ENCODE assay signal across 8 cellular contexts in the genomic region with DNA sequence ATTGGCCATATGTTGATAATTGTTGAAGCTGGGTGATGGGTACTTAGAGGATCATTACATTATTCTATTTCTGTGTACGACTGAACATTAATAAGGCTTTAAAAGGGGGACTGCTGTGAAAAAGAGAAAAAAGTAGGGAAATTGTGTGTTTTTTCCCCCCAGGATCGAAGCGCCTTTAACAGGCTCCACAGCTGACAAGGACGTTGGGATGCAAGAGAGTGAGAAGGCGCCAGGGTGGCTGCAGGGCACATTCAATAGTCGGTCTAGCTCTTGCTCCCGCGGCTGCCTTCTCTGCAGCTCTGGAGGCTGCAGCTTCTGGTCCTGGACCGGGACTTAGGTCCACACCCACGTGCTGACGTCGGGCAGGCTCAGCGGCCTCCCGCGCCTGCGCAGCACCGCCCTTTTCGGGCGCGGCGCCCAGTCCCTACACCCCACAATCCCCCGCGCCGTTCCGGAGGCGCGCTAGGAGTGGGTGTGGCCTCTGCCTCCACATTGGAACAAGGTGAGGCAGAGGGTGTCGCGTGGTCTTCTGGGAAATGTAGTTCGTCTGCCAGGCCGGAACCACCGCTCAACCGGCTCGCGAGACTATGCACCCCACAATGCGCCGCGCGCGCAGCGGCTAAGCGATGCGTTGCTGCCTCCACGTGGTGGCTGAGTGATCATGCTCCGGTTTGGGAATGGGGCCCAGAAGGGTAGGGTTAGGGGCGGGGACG. TPM values are rescaled to one million over a fixed set of nuclear protein-coding genes. Genes with fewer than 3 reads are reported as not detected.
DNase-seq lines count a peak whose midpoint lies in the region; ATAC-seq and TF ChIP-seq lines count a peak whose summit lies in the region.

No MANE protein-coding gene starts in this region.

- H3K27me3 ChIP-seq in IMR-90 (ENCODE audit: control insufficient read depth, insufficient read depth, low read length) = no peaks in the 10 kb centered on the region
- no peaks in the 10 kb centered on the region for H3K27me3 ChIP-seq in mucosa of rectum (ENCODE audit: control insufficient read depth in 2 of 2, insufficient read depth in 2 of 2, low read length in 2 of 2)

- peak overlapping the region; percentile 51; the same call in 1 of the 2 replicates for H4K5ac ChIP-seq in IMR-90 (ENCODE audit: low read depth, low read length)

- no peaks in the 10 kb centered on the region for H3K79me2 ChIP-seq in OCI-LY7 (ENCODE audit: insufficient read depth, low read depth, low read length)

- H2AK5ac ChIP-seq in IMR-90 (ENCODE audit: low read depth, low read length) = no peak overlapping the region

- TF ChIP-seq RAD21 in IMR-90 (IDR thresholded peaks at IDR 0.05; ENCODE audit: low read length) = peak; percentile 100

- TF ChIP-seq POLR2A in IMR-90 (IDR thresholded peaks at IDR 0.05; ENCODE audit: low read depth, low read length) = peak; percentile 80

- POLR2A ChIA-PET in IMR-90 (lab: Charles Lee; ENCODE audit: unreplicated experiment) (interaction anchor here (0.6 kb wide), 1 partner anchor 11 kb away, joined by 3 read pairs; no protein-coding TSS in a partner anchor), OCI-LY7 (lab: Charles Lee) (interaction anchor here (0.6 to 1.0 kb wide), 5 partner anchors 15 to 247 kb away, joined by 3 to 8 read pairs (median 3); no protein-coding TSS in a partner anchor)

- H3K9me3 ChIP-seq in IMR-90 (ENCODE audit: control insufficient read depth, insufficient read depth, low read length) (no peaks in the 10 kb centered on the region), OCI-LY7 (ENCODE audit: low read length) (no peaks in the 10 kb centered on the region), mucosa of rectum (ENCODE audit: control insufficient read depth in 2 of 2, low read length in 2 of 2) (no peaks in the 10 kb centered on the region)

- H3K9ac ChIP-seq in IMR-90 (ENCODE audit: low read depth, low read length) = peak overlapping the region; percentile 72
- peak overlapping the region; percentile 63 to 75 for H3K9ac ChIP-seq in mucosa of rectum (ENCODE audit: low read depth in 1 of 2, low read length in 2 of 2)

- dilution Hi-C loops in IMR-90 (cut with HindIII; ENCODE audit: low sequenced_read_pairs, unreplicated experiment) = no loop called here

- no peak overlapping the region for H3K18ac ChIP-seq in IMR-90 (ENCODE audit: low read depth, low read length)

- H3K4me2 ChIP-seq in IMR-90 (ENCODE audit: low read depth, low read length) (peak overlapping the region; percentile 83), OCI-LY7 (ENCODE audit: low read length) (peak overlapping the region; percentile 91)

- H2BK120ac ChIP-seq in IMR-90 (ENCODE audit: low read depth, low read length) = no peak overlapping the region

- H3K27ac ChIP-seq in IMR-90 (ENCODE audit: insufficient read depth, low read length) (peak overlapping the region; percentile 44), OCI-LY7 (ENCODE audit: low read depth, low read length, poor library complexity, severe bottlenecking) (peak overlapping the region; percentile 61), mucosa of rectum (ENCODE audit: low read depth in 2 of 2, low read length in 2 of 2) (peak overlapping the region; percentile 36 to 83)

- DNase-seq in DMS153 treated with DMSO at 0.1 percent for 48 hours (lab: John Stamatoyannopoulos, UW; ENCODE audit: unreplicated experiment) (peak; percentile 98), IMR-90 (peak; percentile 99), OCI-LY7 (ENCODE audit: low spot score) (peak; percentile 100), activated T-cell treated with anti-CD3 and anti-CD28 coated beads for 48 hours (ENCODE audit: low read depth) (peak; percentile 100), epithelial cell of proximal tubule (ENCODE audit: low read depth) (peak; percentile 84)
- peak; percentile 98 for DNase-seq in stimulated activated CD8-positive, alpha-beta memory T cell treated with anti-CD3 and anti-CD28 coated beads, Interleukin-4, amount 100 ng/mL, for 48 hours

- H2AFZ ChIP-seq in IMR-90 (replicated peaks; ENCODE audit: low read length, poor library complexity) (peak overlapping the region; percentile 93), OCI-LY7 (ENCODE audit: low read length) (peak overlapping the region; percentile 72)

- TF ChIP-seq CTCF in IMR-90 (conservative IDR thresholded peaks at IDR 0.05; ENCODE audit: low read depth, low read length) (peak; percentile 99), OCI-LY7 (conservative IDR thresholded peaks at IDR 0.05; ENCODE audit: low read length) (peak; percentile 95), epithelial cell of proximal tubule (conservative IDR thresholded peaks at IDR 0.05; ENCODE audit: low read depth, low read length) (peak; percentile 94)

- peaks cover 4% of the 10 kb centered on the region; the same call in 1 of the 2 replicates for H3K4me1 ChIP-seq in IMR-90 (ENCODE audit: control insufficient read depth, insufficient read depth, low read length)
- peaks cover 12% of the 10 kb centered on the region for H3K4me1 ChIP-seq in OCI-LY7 (ENCODE audit: insufficient read depth, low read length, poor library complexity, severe bottlenecking)
- H3K4me1 ChIP-seq in mucosa of rectum (ENCODE audit: control insufficient read depth in 2 of 2, insufficient read depth in 2 of 2, low read length in 2 of 2) = peaks cover 8 to 9% of the 10 kb centered on the region in 2 donors

- peak overlapping the region; percentile 13 to 89; a peak in 3 of 4 replicates for H4K8ac ChIP-seq in IMR-90 (ENCODE audit: low read depth in 2 of 2, low read length in 2 of 2)

- peak overlapping the region; percentile 93 for H2AK9ac ChIP-seq in IMR-90 (replicated peaks; ENCODE audit: low read depth, low read length, poor library complexity)

- no peaks in the 10 kb centered on the region for H4K20me1 ChIP-seq in IMR-90 (ENCODE audit: insufficient read depth, low read length)
- H4K20me1 ChIP-seq in OCI-LY7 (ENCODE audit: insufficient read depth, low read length) = no peaks in the 10 kb centered on the region

- intact Hi-C loops in IMR-90 (cut with micrococcal nuclease) = loop anchor here (1.0 to 5.0 kb wide), 4 partner anchors 32 to 214 kb away; partner anchors contain the start of genes HSPB6 and PROSER3
- intact Hi-C loops in OCI-LY7 (cut with micrococcal nuclease; ENCODE audit: unreplicated experiment) = loop anchor here (1.0 kb wide), 6 partner anchors 32 to 237 kb away; partner anchors contain the start of genes PROSER3, THAP8 and WDR62

- WGBS in IMR-90 (ENCODE audit: extremely low coverage in 2 of 2, insufficient read length in 1 of 2), 2 experiments = 0% methylated on average over 15 of the region's 47 CpGs; no CpG with 5 or more reads in 1 of the 2 experiments

- H2BK20ac ChIP-seq in IMR-90 (ENCODE audit: low read depth, low read length) = no peak overlapping the region

- peak overlapping the region; percentile 51 for H2BK5ac ChIP-seq in IMR-90 (ENCODE audit: low read depth, low read length, poor library complexity, severe bottlenecking)

- no peak overlapping the region for H2BK15ac ChIP-seq in IMR-90 (ENCODE audit: low read depth, low read length)

- H3K36me3 ChIP-seq in IMR-90 (ENCODE audit: control insufficient read depth, insufficient read depth, low read length) = no peaks in the 10 kb centered on the region
- H3K36me3 ChIP-seq in OCI-LY7 (ENCODE audit: insufficient read depth, low read length) = no peaks in the 10 kb centered on the region
- no peaks in the 10 kb centered on the region for H3K36me3 ChIP-seq in mucosa of rectum (ENCODE audit: control insufficient read depth in 2 of 2, insufficient read depth in 2 of 2, low read length in 2 of 2)

- 0 out of 2 replicates have a peak overlapping the region, but pooled peaks have one; percentile 29 for H4K91ac ChIP-seq in IMR-90 (ENCODE audit: insufficient read depth, low read depth, low read length)

- peak overlapping the region; percentile 27; the same call in 1 of the 2 replicates for H3K4ac ChIP-seq in IMR-90 (ENCODE audit: low read depth, low read length)

- in situ Hi-C loops in IMR-90 (cut with MboI; ENCODE audit: low sequenced_read_pairs) = loop anchor here (5.0 kb wide), 1 partner anchor 44 kb away; no protein-coding TSS in a partner anchor

- peak overlapping the region; percentile 63; the same call in 1 of the 2 replicates for H3K56ac ChIP-seq in IMR-90 (ENCODE audit: extremely low read depth, insufficient read depth, low read length)

- CTCF ChIA-PET in IMR-90 (lab: Yijun Ruan, JAX) (interaction anchor here (0.6 to 1.5 kb wide), 10 partner anchors 9 to 186 kb away, joined by 3 to 6 read pairs (median 3); partner anchors contain the start of genes LIN37, PSENEN and U2AF1L4), OCI-LY7 (lab: Charles Lee; ENCODE audit: unreplicated experiment) (interaction anchor here (0.8 kb wide), 1 partner anchor 49 kb away, joined by 5 read pairs; no protein-coding TSS in a partner anchor)

- H3K23ac ChIP-seq in IMR-90 (ENCODE audit: low read depth, low read length) = no peak overlapping the region; the same call in 1 of the 2 replicates

- no peaks in the 10 kb centered on the region for H3K9me1 ChIP-seq in IMR-90 (ENCODE audit: insufficient read depth, low read length)

- BruUV-seq in IMR-90 (replicated peaks; lab: Mats Ljungman, UMichigan) (no TSS peak), OCI-LY7 (replicated peaks; lab: Mats Ljungman, UMichigan) (no TSS peak)

- H3K4me3 ChIP-seq in IMR-90 (ENCODE audit: insufficient read depth, low read depth, low read length) (peak overlapping the region; percentile 29), OCI-LY7 (ENCODE audit: low read depth, low read length, poor library complexity, severe bottlenecking) (peak overlapping the region; percentile 67), epithelial cell of proximal tubule (ENCODE audit: low read depth, low read length) (peak overlapping the region; percentile 47), mucosa of rectum (ENCODE audit: low read length in 2 of 2) (peak overlapping the region; percentile 51 to 76)

- H3K14ac ChIP-seq in IMR-90 (replicated peaks; ENCODE audit: low read depth, low read length) = peak overlapping the region; percentile 62; the same call in 1 of the 2 replicates

- peaks cover 5 to 7% of the 10 kb centered on the region in 2 experiments; a peak in 3 of 4 replicates for H3K79me1 ChIP-seq in IMR-90 (ENCODE audit: low read depth in 1 of 2, low read length in 2 of 2)

- H3K9me2 ChIP-seq in OCI-LY7 (ENCODE audit: insufficient read depth, low read length) = no peaks in the 10 kb centered on the region

- ATAC-seq in GM21528 (IDR thresholded peaks at IDR 0.05; ENCODE audit: low FRiP score, unreplicated experiment) (peak; percentile 90), IMR-90 (ENCODE audit: low read depth) (peak; percentile 98)

RNA-seq across cellular contexts. Expression of gene LRFN3, which starts 4.9 kb away (rescaled TPM):
- total RNA-seq in IMR-90 (2012; rRNA removed) = 0.36 and 0.56 TPM in 2 replicates
- 4.8 TPM in 2 replicates for polyA plus RNA-seq in IMR-90 (2012; rRNA removed)
- 6.2 and 9.8 TPM in 2 replicates for polyA plus RNA-seq in IMR-90 (2012; cell fraction: cytosol; rRNA removed)
- polyA plus RNA-seq in IMR-90 (2012; cell fraction: nucleus; rRNA removed; ENCODE audit: low replicate concordance) = 2.0 and 6.4 TPM in 2 replicates
- 2.8 and 3.1 TPM in 2 replicates for total RNA-seq in OCI-LY7 (2014; rRNA removed; shearing (Covaris generic))
- total RNA-seq in OCI-LY7 (2022) = 3.4 and 6.0 TPM in 2 replicates
- total RNA-seq in epithelial cell of proximal tubule = 6.2 and 12.7 TPM in 2 replicates

RNA-seq across cellular contexts. Expression of gene TYROBP, which starts 23.2 kb away (rescaled TPM):
- total RNA-seq in IMR-90 (2012; rRNA removed) (not detected in 2 replicates), OCI-LY7 (2022) (not detected in 2 replicates), epithelial cell of proximal tubule (not detected in 2 replicates)
- not detected in 2 replicates for polyA plus RNA-seq in IMR-90 (2012; rRNA removed)
- 0.14 and 0.38 TPM in 2 replicates for polyA plus RNA-seq in IMR-90 (2012; cell fraction: cytosol; rRNA removed)
- not detected in 2 replicates for polyA plus RNA-seq in IMR-90 (2012; cell fraction: nucleus; rRNA removed; ENCODE audit: low replicate concordance)
- total RNA-seq in OCI-LY7 (2014; rRNA removed; shearing (Covaris generic)) = not detected in 2 replicates

RNA-seq across cellular contexts. Expression of gene HCST, which starts 29.0 kb away (rescaled TPM):
- total RNA-seq in IMR-90 (2012; rRNA removed) = not detected in 2 replicates
- 0.93 and 1.5 TPM in 2 replicates for polyA plus RNA-seq in IMR-90 (2012; rRNA removed)
- polyA plus RNA-seq in IMR-90 (2012; cell fraction: cytosol; rRNA removed) = 1.4 TPM in 1 of 2 replicates, not detected in the other
- 0.31 and 2.1 TPM in 2 replicates for polyA plus RNA-seq in IMR-90 (2012; cell fraction: nucleus; rRNA removed; ENCODE audit: low replicate concordance)
- 8.1 and 15.0 TPM in 2 replicates for total RNA-seq in OCI-LY7 (2014; rRNA removed; shearing (Covaris generic))
- total RNA-seq in OCI-LY7 (2022) = 25.2 and 36.0 TPM in 2 replicates
- not detected in 2 replicates for total RNA-seq in epithelial cell of proximal tubule

RNA-seq across cellular contexts. Expression of gene NFKBID, which starts 31.0 kb away (rescaled TPM):
- total RNA-seq in IMR-90 (2012; rRNA removed) (1.1 and 1.4 TPM in 2 replicates), OCI-LY7 (2022) (40.5 and 42.6 TPM in 2 replicates), epithelial cell of proximal tubule (3.9 and 10.7 TPM in 2 replicates)
- polyA plus RNA-seq in IMR-90 (2012; rRNA removed) = 12.3 and 13.3 TPM in 2 replicates
- polyA plus RNA-seq in IMR-90 (2012; cell fraction: cytosol; rRNA removed) = 2.6 and 3.7 TPM in 2 replicates
- polyA plus RNA-seq in IMR-90 (2012; cell fraction: nucleus; rRNA removed; ENCODE audit: low replicate concordance) = 85.3 and 103 TPM in 2 replicates
- 48.6 and 57.4 TPM in 2 replicates for total RNA-seq in OCI-LY7 (2014; rRNA removed; shearing (Covaris generic))

Comparison
In these comparisons a context has a peak if more than half of its experiments do, and no peak if none do; other contexts are left out.
1. Peak in every context shown above with its lines: DNase-seq, ATAC-seq, H3K4me3 ChIP-seq and H3K27ac ChIP-seq.